26 cellular contexts compared by ENCODE assay signal in the genomic region with DNA sequence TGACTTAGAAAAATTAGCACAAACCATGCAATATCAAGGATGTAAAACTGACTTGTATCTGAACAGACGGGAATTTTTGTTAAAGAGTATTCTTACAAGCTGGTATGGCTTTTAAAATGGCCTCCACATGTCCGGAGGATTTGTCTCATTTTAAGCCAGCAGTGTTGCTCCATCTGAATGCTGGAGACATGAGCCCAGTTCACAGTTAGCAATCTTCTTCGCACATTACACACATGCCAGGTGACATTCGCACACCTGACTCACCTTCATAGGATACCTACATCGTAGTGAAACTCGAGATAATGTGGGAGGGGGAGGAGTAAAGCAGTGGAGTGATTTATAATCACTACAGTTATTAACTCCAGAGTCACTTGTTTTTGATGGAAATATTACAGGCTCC.
"Had no signal": no experiment of that assay in that cellular context is flagged by ENCODE, and none has a peak within 500 bp of the region (broad histone marks: within the 10 kb centered on the region; RNA-seq: fewer than 3 reads in every experiment).

No MANE protein-coding gene starts in this region.

- H3K4me3 ChIP-seq: neural progenitor cell, ovary, psoas muscle, right lobe of liver, sigmoid colon, stomach, thoracic aorta, thyroid gland, transverse colon, upper lobe of left lung had no signal

- H3K36me3 Mint-ChIP-seq: natural killer cell; neural progenitor cell; stimulated activated effector memory CD8-positive, alpha-beta T cell treated with anti-CD3 and anti-CD28 coated beads, Interleukin-12 subunit alpha, Interleukin-12 subunit beta, amount 100 ng/mL, for 72 hours; stimulated activated naive B cell treated with anti-CD40 and anti-IgM and Interleukin-4, amounts not matched to agents 10 μg/mL and 1 μg/mL and 100 μg/mL, for 72 hours had no signal

- H3K4me1 ChIP-seq: neural progenitor cell, parathyroid adenoma, psoas muscle, thyroid gland had no signal

- H2AFZ ChIP-seq: neural progenitor cell, parathyroid adenoma had no signal

- H3K9me3 Mint-ChIP-seq: natural killer cell; neural progenitor cell; stimulated activated effector memory CD8-positive, alpha-beta T cell treated with anti-CD3 and anti-CD28 coated beads, Interleukin-12 subunit alpha, Interleukin-12 subunit beta, amount 100 ng/mL, for 72 hours; stimulated activated naive CD8-positive, alpha-beta T cell treated with anti-CD3 and anti-CD28 coated beads, Interleukin-15, Interleukin-2, amounts not matched to agents 100 ng/mL and 50 ng/mL, for 24 hours had no signal

- H3K9ac ChIP-seq: neural progenitor cell, parathyroid adenoma had no signal

- H3K27ac ChIP-seq: neural progenitor cell, ovary, parathyroid adenoma, psoas muscle, right lobe of liver, stomach, thoracic aorta, thyroid gland, transverse colon, upper lobe of left lung had no signal

- H3K79me2 ChIP-seq: parathyroid adenoma had no signal

- H3K9me3 ChIP-seq: ovary, psoas muscle, right lobe of liver, sigmoid colon, stomach, thoracic aorta, thyroid gland, transverse colon, upper lobe of left lung had no signal

- H3K27me3 ChIP-seq: neural progenitor cell, ovary, right lobe of liver, sigmoid colon, stomach, thyroid gland, transverse colon, upper lobe of left lung had no signal

- H3K4me3 Mint-ChIP-seq: naive thymus-derived CD4-positive, alpha-beta T cell; natural killer cell; nephron; neural progenitor cell; stimulated activated effector memory CD8-positive, alpha-beta T cell treated with anti-CD3 and anti-CD28 coated beads, Interleukin-12 subunit alpha, Interleukin-12 subunit beta, amount 100 ng/mL, for 72 hours; stimulated activated naive B cell treated with anti-CD40 and anti-IgM and Interleukin-4, amounts not matched to agents 10 μg/mL and 1 μg/mL and 100 μg/mL, for 72 hours; stimulated activated naive CD8-positive, alpha-beta T cell treated with anti-CD3 and anti-CD28 coated beads, Interleukin-15, Interleukin-2, amounts not matched to agents 100 ng/mL and 50 ng/mL, for 24 hours had no signal

- H3K27me3 Mint-ChIP-seq: progenitor cell of endocrine pancreas had no signal

- H3K4me1 Mint-ChIP-seq: naive thymus-derived CD4-positive, alpha-beta T cell; natural killer cell; stimulated activated effector memory CD8-positive, alpha-beta T cell treated with anti-CD3 and anti-CD28 coated beads, Interleukin-12 subunit alpha, Interleukin-12 subunit beta, amount 100 ng/mL, for 72 hours; stimulated activated naive B cell treated with anti-CD40 and anti-IgM and Interleukin-4, amounts not matched to agents 10 μg/mL and 1 μg/mL and 100 μg/mL, for 72 hours had no signal

- DNase-seq: naive thymus-derived CD4-positive, alpha-beta T cell; natural killer cell; occipital lobe; ovary; psoas muscle; right cardiac atrium; right lobe of liver; sigmoid colon; small intestine; stimulated activated CD4-positive, alpha-beta T cell treated with anti-CD3 and anti-CD28 coated beads, Interleukin-15, amount 100 ng/mL, for 24 hours; stimulated activated CD4-positive, alpha-beta T cell treated with anti-CD3 and anti-CD28 coated beads, Interleukin-2, amount 100 ng/mL, for 24 hours; stimulated activated CD4-positive, alpha-beta T cell treated with anti-CD3 and anti-CD28 coated beads, Interleukin-2, amount 100 ng/mL, for 48 hours; stimulated activated CD4-positive, alpha-beta T cell treated with anti-CD3 and anti-CD28 coated beads, Interleukin-4, amount 100 ng/mL, for 24 hours; stimulated activated naive B cell treated with anti-CD40 and anti-IgM and Interleukin-4, amounts not matched to agents 10 μg/mL and 1 μg/mL and 100 μg/mL, for 72 hours; stimulated activated naive CD4-positive, alpha-beta T cell treated with Interleukin-2 at 50 U/mL for 16 hours; stomach; thyroid gland; transverse colon had no signal

- H3K27ac Mint-ChIP-seq: naive thymus-derived CD4-positive, alpha-beta T cell; natural killer cell; neural progenitor cell; progenitor cell of endocrine pancreas; stimulated activated effector memory CD8-positive, alpha-beta T cell treated with anti-CD3 and anti-CD28 coated beads, Interleukin-12 subunit alpha, Interleukin-12 subunit beta, amount 100 ng/mL, for 72 hours; stimulated activated naive B cell treated with anti-CD40 and anti-IgM and Interleukin-4, amounts not matched to agents 10 μg/mL and 1 μg/mL and 100 μg/mL, for 72 hours; stimulated activated naive CD8-positive, alpha-beta T cell treated with anti-CD3 and anti-CD28 coated beads, Interleukin-15, Interleukin-2, amounts not matched to agents 100 ng/mL and 50 ng/mL, for 24 hours had no signal

- H3K36me3 ChIP-seq: neural progenitor cell, ovary, right lobe of liver, sigmoid colon, stomach, thoracic aorta, thyroid gland, transverse colon, upper lobe of left lung had no signal

- H3K4me2 ChIP-seq: neural progenitor cell had no signal
